ENCODE assay signal across 20 cellular contexts in the genomic region with DNA sequence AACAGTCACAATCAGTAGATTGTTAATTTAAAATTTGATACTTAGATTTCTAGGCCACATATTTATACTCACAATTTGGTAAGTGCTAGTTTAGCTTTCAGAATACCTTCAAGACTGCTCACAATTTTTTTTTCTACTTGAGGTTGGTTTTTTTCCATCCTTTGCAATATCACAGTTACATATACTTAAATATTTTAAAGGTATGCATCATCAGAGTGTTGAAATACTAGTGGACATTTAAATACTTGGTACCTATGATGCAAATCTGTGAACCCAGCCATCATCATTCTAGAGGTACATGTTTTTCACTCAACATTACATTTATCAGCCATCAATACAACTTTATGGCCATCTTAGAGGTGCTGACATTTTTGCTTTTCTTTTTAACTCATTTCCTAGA. TPM values are rescaled to one million over a fixed set of nuclear protein-coding genes. Genes with fewer than 3 reads are reported as not detected.
DNase-seq lines count a peak whose midpoint lies in the region; ATAC-seq and TF ChIP-seq lines count a peak whose summit lies in the region.
"Had no signal": no experiment of that assay in that cellular context is flagged by ENCODE, and none has a peak within 500 bp of the region (broad histone marks: within the 10 kb centered on the region; RNA-seq: fewer than 3 reads in every experiment).

No MANE protein-coding gene starts in this region.

- no peak for ATAC-seq in SK-N-SH treated with all-trans-retinoic acid at 6 μM for 48 hours
- no peak for ATAC-seq in stimulated activated naive CD8-positive, alpha-beta T cell treated with anti-CD3 and anti-CD28 coated beads, Interleukin-15, amount 100 ng/mL, for 72 hours
- ATAC-seq: Panc1 had no signal

- no peak overlapping the region for H2AFZ ChIP-seq in SK-N-SH (ENCODE audit: low read depth)

- H3K27ac ChIP-seq in SK-N-SH (ENCODE audit: low read depth in 2 of 2, low read length in 1 of 2) (no peak overlapping the region), urinary bladder (ENCODE audit: low read depth) (peak overlapping the region; percentile 23)
- H3K27ac ChIP-seq: 22Rv1 had no signal

- no peak for TF ChIP-seq EP300 in SK-N-SH (IDR thresholded peaks at IDR 0.05; ENCODE audit: borderline replicate concordance in 1 of 2, low read depth in 1 of 2, low read length in 1 of 2)

- TF ChIP-seq CTCF in SK-N-SH (IDR thresholded peaks at IDR 0.05) (no peak), choroid plexus epithelial cell (conservative IDR thresholded peaks at IDR 0.05; ENCODE audit: low read depth, low read length) (no peak)

- peaks cover 7% of the 10 kb centered on the region for H3F3A ChIP-seq in SK-N-SH (replicated peaks; ENCODE audit: insufficient read depth)

- H4K20me1 ChIP-seq in SK-N-SH (ENCODE audit: insufficient read depth), result peaks cover 13% of the 10 kb centered on the region

- peaks cover 37% of the 10 kb centered on the region for H3K36me3 Mint-ChIP-seq in stimulated activated naive CD8-positive, alpha-beta T cell treated with anti-CD3 and anti-CD28 coated beads, Interleukin-15, Interleukin-2, amounts not matched to agents 100 ng/mL and 50 ng/mL, for 24 hours (ENCODE audit: low read depth)

- H3K4me3 ChIP-seq in SK-N-SH (ENCODE audit: low read depth in 2 of 2, low read length in 1 of 2) (no peak overlapping the region), choroid plexus epithelial cell (ENCODE audit: low read depth, low read length) (no peak overlapping the region), urinary bladder (ENCODE audit: low read depth, low read length) (no peak overlapping the region)
- H3K4me3 ChIP-seq: MG63 had no signal

- no peak overlapping the region for H3K4me3 Mint-ChIP-seq in stimulated activated naive CD8-positive, alpha-beta T cell treated with anti-CD3 and anti-CD28 coated beads, Interleukin-15, Interleukin-2, amounts not matched to agents 100 ng/mL and 50 ng/mL, for 24 hours
- no peak overlapping the region for H3K4me3 Mint-ChIP-seq in stimulated activated naive CD8-positive, alpha-beta T cell treated with anti-CD3 and anti-CD28 coated beads, Interleukin-15, amount 100 ng/mL, for 72 hours

- no peaks in the 10 kb centered on the region for H3K9me3 ChIP-seq in SK-N-SH
- H3K9me3 ChIP-seq: MG63 had no signal

- peaks cover 61% of the 10 kb centered on the region for H3K4me1 Mint-ChIP-seq in stimulated activated naive CD8-positive, alpha-beta T cell treated with anti-CD3 and anti-CD28 coated beads, Interleukin-15, Interleukin-2, amounts not matched to agents 100 ng/mL and 50 ng/mL, for 24 hours (ENCODE audit: low read depth)
- peaks cover 46% of the 10 kb centered on the region for H3K4me1 Mint-ChIP-seq in stimulated activated naive CD8-positive, alpha-beta T cell treated with anti-CD3 and anti-CD28 coated beads, Interleukin-15, amount 100 ng/mL, for 72 hours

- H3K4me1 ChIP-seq in SK-N-SH (ENCODE audit: control insufficient read depth in 1 of 2, insufficient read depth in 2 of 2, low read depth in 1 of 2, low read length in 1 of 2) (peaks cover 0 to 5% of the 10 kb centered on the region in 2 experiments; a peak in 3 of 4 replicates), urinary bladder (ENCODE audit: insufficient read depth) (no peaks in the 10 kb centered on the region)

- H3K9me2 ChIP-seq in SK-N-SH, result no peaks in the 10 kb centered on the region

- no peak for DNase-seq in SK-N-SH
- DNase-seq in stimulated activated naive CD8-positive, alpha-beta T cell treated with anti-CD3 and anti-CD28 coated beads, Interleukin-15, amount 100 ng/mL, for 72 hours, result no peak
- peak; percentile 25 for DNase-seq in choroid plexus epithelial cell (ENCODE audit: low read depth)
- DNase-seq in NCI-H2107 treated with DMSO at 0.1 percent for 48 hours (lab: John Stamatoyannopoulos, UW; ENCODE audit: unreplicated experiment), result no peak
- no peak for DNase-seq in 8988T
- DNase-seq: C1 segment of cervical spinal cord, DMS53, H7, KBM-7, MG63, NCI-H1105, NCI-H187 treated with DMSO at 0.1 percent for 48 hours, NCI-H2171, NCI-H510A, Right ventricle myocardium superior had no signal

- no peaks in the 10 kb centered on the region for H3K27me3 ChIP-seq in SK-N-SH (ENCODE audit: insufficient read depth)
- H3K27me3 ChIP-seq: MG63 had no signal

- H3K4me2 ChIP-seq in SK-N-SH, result 0 out of 2 replicates have a peak overlapping the region, but pooled peaks have one; percentile 10

- CTCF ChIA-PET in SK-N-SH (lab: Yijun Ruan, JAX), result interaction anchor here (0.6 to 1.2 kb wide), 2 partner anchors 17 to 20 kb away, joined by 3 read pairs; no protein-coding TSS in a partner anchor

- H3K36me3 ChIP-seq in SK-N-SH (replicated peaks in 1 of 2; ENCODE audit: control insufficient read depth in 1 of 2, insufficient read depth in 2 of 2, low read length in 1 of 2), result peaks cover 0 to 40% of the 10 kb centered on the region in 2 experiments
- H3K36me3 ChIP-seq in urinary bladder (ENCODE audit: insufficient read depth), result no peaks in the 10 kb centered on the region

- no peak overlapping the region for H3K9ac ChIP-seq in SK-N-SH

- no peaks in the 10 kb centered on the region for H3K9me3 Mint-ChIP-seq in stimulated activated naive CD8-positive, alpha-beta T cell treated with anti-CD3 and anti-CD28 coated beads, Interleukin-15, Interleukin-2, amounts not matched to agents 100 ng/mL and 50 ng/mL, for 24 hours
- no peaks in the 10 kb centered on the region for H3K9me3 Mint-ChIP-seq in stimulated activated naive CD8-positive, alpha-beta T cell treated with anti-CD3 and anti-CD28 coated beads, Interleukin-15, amount 100 ng/mL, for 72 hours

- no peak for TF ChIP-seq RAD21 in SK-N-SH (IDR thresholded peaks at IDR 0.05; ENCODE audit: low read length)

- H3K79me2 ChIP-seq in SK-N-SH (ENCODE audit: insufficient read depth), result peaks cover 100% of the 10 kb centered on the region

- no peaks in the 10 kb centered on the region for H3K27me3 Mint-ChIP-seq in stimulated activated naive CD8-positive, alpha-beta T cell treated with anti-CD3 and anti-CD28 coated beads, Interleukin-15, Interleukin-2, amounts not matched to agents 100 ng/mL and 50 ng/mL, for 24 hours
- no peaks in the 10 kb centered on the region for H3K27me3 Mint-ChIP-seq in stimulated activated naive CD8-positive, alpha-beta T cell treated with anti-CD3 and anti-CD28 coated beads, Interleukin-15, amount 100 ng/mL, for 72 hours

- POLR2A ChIA-PET in SK-N-SH (lab: Yijun Ruan, JAX), result no interaction called here

- H3K27ac Mint-ChIP-seq in stimulated activated naive CD8-positive, alpha-beta T cell treated with anti-CD3 and anti-CD28 coated beads, Interleukin-15, Interleukin-2, amounts not matched to agents 100 ng/mL and 50 ng/mL, for 24 hours, result peak overlapping the region; percentile 68
- H3K27ac Mint-ChIP-seq in stimulated activated naive CD8-positive, alpha-beta T cell treated with anti-CD3 and anti-CD28 coated beads, Interleukin-15, amount 100 ng/mL, for 72 hours, result peak overlapping the region in 1 of 2 donors; percentile 30

TF ChIP-seq in SK-N-SH treated with all-trans-retinoic acid at 6 μM for 48 hours, 23 proteins besides CTCF, POLR2A, EP300 and RAD21 (continues in another document):
- TF ChIP-seq ZC3H10 (CRISPR knock-in tag; IDR thresholded peaks at IDR 0.05) (no peak), ARNTL (CRISPR knock-in tag; IDR thresholded peaks at IDR 0.05; ENCODE audit: borderline replicate concordance, low read depth) (no peak), TCF4 (CRISPR knock-in tag; IDR thresholded peaks at IDR 0.05; ENCODE audit: borderline replicate concordance) (no peak), GLIS3 (CRISPR knock-in tag; IDR thresholded peaks at IDR 0.05) (no peak), PPARA (CRISPR knock-in tag; IDR thresholded peaks at IDR 0.05; ENCODE audit: borderline replicate concordance) (no peak), ZNF8 (CRISPR knock-in tag; IDR thresholded peaks at IDR 0.05) (no peak)
- TF ChIP-seq, protein P1, sequence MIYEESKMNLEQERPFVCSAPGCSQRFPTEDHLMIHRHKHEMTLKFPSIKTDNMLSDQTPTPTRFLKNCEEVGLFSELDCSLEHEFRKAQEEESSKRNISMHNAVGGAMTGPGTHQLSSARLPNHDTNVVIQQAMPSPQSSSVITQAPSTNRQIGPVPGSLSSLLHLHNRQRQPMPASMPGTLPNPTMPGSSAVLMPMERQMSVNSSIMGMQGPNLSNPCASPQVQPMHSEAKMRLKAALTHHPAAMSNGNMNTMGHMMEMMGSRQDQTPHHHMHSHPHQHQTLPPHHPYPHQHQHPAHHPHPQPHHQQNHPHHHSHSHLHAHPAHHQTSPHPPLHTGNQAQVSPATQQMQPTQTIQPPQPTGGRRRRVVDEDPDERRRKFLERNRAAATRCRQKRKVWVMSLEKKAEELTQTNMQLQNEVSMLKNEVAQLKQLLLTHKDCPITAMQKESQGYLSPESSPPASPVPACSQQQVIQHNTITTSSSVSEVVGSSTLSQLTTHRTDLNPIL (CRISPR knock-in tag; IDR thresholded peaks at IDR 0.05; ENCODE audit: low read depth), result no peak
- TF ChIP-seq, protein P2, sequence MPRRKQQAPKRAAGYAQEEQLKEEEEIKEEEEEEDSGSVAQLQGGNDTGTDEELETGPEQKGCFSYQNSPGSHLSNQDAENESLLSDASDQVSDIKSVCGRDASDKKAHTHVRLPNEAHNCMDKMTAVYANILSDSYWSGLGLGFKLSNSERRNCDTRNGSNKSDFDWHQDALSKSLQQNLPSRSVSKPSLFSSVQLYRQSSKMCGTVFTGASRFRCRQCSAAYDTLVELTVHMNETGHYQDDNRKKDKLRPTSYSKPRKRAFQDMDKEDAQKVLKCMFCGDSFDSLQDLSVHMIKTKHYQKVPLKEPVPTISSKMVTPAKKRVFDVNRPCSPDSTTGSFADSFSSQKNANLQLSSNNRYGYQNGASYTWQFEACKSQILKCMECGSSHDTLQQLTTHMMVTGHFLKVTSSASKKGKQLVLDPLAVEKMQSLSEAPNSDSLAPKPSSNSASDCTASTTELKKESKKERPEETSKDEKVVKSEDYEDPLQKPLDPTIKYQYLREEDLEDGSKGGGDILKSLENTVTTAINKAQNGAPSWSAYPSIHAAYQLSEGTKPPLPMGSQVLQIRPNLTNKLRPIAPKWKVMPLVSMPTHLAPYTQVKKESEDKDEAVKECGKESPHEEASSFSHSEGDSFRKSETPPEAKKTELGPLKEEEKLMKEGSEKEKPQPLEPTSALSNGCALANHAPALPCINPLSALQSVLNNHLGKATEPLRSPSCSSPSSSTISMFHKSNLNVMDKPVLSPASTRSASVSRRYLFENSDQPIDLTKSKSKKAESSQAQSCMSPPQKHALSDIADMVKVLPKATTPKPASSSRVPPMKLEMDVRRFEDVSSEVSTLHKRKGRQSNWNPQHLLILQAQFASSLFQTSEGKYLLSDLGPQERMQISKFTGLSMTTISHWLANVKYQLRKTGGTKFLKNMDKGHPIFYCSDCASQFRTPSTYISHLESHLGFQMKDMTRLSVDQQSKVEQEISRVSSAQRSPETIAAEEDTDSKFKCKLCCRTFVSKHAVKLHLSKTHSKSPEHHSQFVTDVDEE (CRISPR knock-in tag; IDR thresholded peaks at IDR 0.05), result no peak

RNA-seq across cellular contexts. Expression of a gene that starts 6.2 kb away (rescaled TPM):
- polyA plus RNA-seq in SK-N-SH (2012; rRNA removed), result 5.6 and 6.3 TPM in 2 replicates
- polyA plus RNA-seq in SK-N-SH (2012; cell fraction: cytosol; rRNA removed), result 8.8 and 10.7 TPM in 2 replicates
- 4.1 and 7.1 TPM in 2 replicates for polyA plus RNA-seq in SK-N-SH (2012; cell fraction: nucleus; rRNA removed)
- total RNA-seq in urinary bladder, result 41.7 TPM
- polyA plus RNA-seq in urinary bladder, result 9.8 TPM

RNA-seq across cellular contexts. Expression of a gene that starts 9.6 kb away (rescaled TPM):
- polyA plus RNA-seq in SK-N-SH (2012; rRNA removed), result 138 and 170 TPM in 2 replicates
- 57.6 and 60.0 TPM in 2 replicates for polyA plus RNA-seq in SK-N-SH (2012; cell fraction: cytosol; rRNA removed)
- 635 and 793 TPM in 2 replicates for polyA plus RNA-seq in SK-N-SH (2012; cell fraction: nucleus; rRNA removed)
- total RNA-seq in urinary bladder, result 294 TPM
- 108 TPM for polyA plus RNA-seq in urinary bladder
